Comparison of ENCODE assay signal across 12 cellular contexts in genomic region chr6:72382602-72383529, GRCh38.
DNase-seq lines count a peak whose midpoint lies in the region; ATAC-seq and TF ChIP-seq lines count a peak whose summit lies in the region.
"Had no signal": no experiment of that assay in that cellular context is flagged by ENCODE, and none has a peak within 500 bp of the region (broad histone marks: within the 10 kb centered on the region; RNA-seq: fewer than 3 reads in every experiment).

No MANE protein-coding gene starts in this region.

- ATAC-seq in GM18498 (IDR thresholded peaks at IDR 0.05; ENCODE audit: unreplicated experiment) = peak; percentile 95
- ATAC-seq in GM19468 (IDR thresholded peaks at IDR 0.05; ENCODE audit: extremely low read depth, unreplicated experiment) = peak; percentile 97
- ATAC-seq in HG02981 (IDR thresholded peaks at IDR 0.05; ENCODE audit: unreplicated experiment) = peak; percentile 97

- WGBS in esophagus squamous epithelium, 2 donors = 43 to 46% methylated on average over 4 of the region's 4 CpGs

- intact Hi-C loops in esophagus squamous epithelium (cut with DNase I) = no loop called here

- no peaks in the 10 kb centered on the region for H3K27me3 ChIP-seq in esophagus squamous epithelium
- H3K27me3 ChIP-seq: BLaER1 treated with 17β-estradiol and CSF1 and Interleukin-3, amounts not matched to agents 10 nM and 100 nM; ovary had no signal

- no peak overlapping the region for H3K4me3 ChIP-seq in esophagus squamous epithelium
- H3K4me3 ChIP-seq: BLaER1 treated with 17β-estradiol and CSF1 and Interleukin-3, amounts not matched to agents 10 nM and 100 nM; ovary had no signal

- H3K9me3 ChIP-seq in esophagus squamous epithelium = no peaks in the 10 kb centered on the region
- H3K9me3 ChIP-seq: BLaER1 treated with 17β-estradiol and CSF1 and Interleukin-3, amounts not matched to agents 10 nM and 100 nM; ovary had no signal

- no peaks in the 10 kb centered on the region for H3K4me1 ChIP-seq in esophagus squamous epithelium

- TF ChIP-seq POLR2A in esophagus squamous epithelium (IDR thresholded peaks at IDR 0.05) = no peak

- no peaks in the 10 kb centered on the region for H3K36me3 ChIP-seq in esophagus squamous epithelium
- H3K36me3 ChIP-seq: BLaER1 treated with 17β-estradiol and CSF1 and Interleukin-3, amounts not matched to agents 10 nM and 100 nM; ovary had no signal

- no peak overlapping the region for H3K27ac ChIP-seq in esophagus squamous epithelium
- H3K27ac ChIP-seq: ovary had no signal

- TF ChIP-seq CTCF in esophagus squamous epithelium (IDR thresholded peaks at IDR 0.05) = no peak

- peak; percentile 3 for DNase-seq in NOMO-1 treated with DMSO at 0.1 percent for 48 hours (lab: John Stamatoyannopoulos, UW; ENCODE audit: unreplicated experiment)
- no peak for DNase-seq in DMS79 treated with DMSO at 0.1 percent for 48 hours (lab: John Stamatoyannopoulos, UW)
- DNase-seq in DMS114 treated with DMSO at 0.1 percent for 48 hours (lab: John Stamatoyannopoulos, UW; ENCODE audit: unreplicated experiment) = no peak
- DNase-seq in esophagus squamous epithelium (lab: John Stamatoyannopoulos, UW) = no peak
- DNase-seq in midbrain (lab: John Stamatoyannopoulos, UW) = no peak
- DNase-seq: activated CD4-positive, alpha-beta memory T cell treated with anti-CD3 and anti-CD28 coated beads for 36 hours; anterior cingulate cortex; ovary had no signal
